In genomic region chr10:129532838-129533237, GRCh38 we compare ENCODE assay signal across 1 cellular context.
TF ChIP-seq lines count a peak whose summit lies in the region.

No MANE protein-coding gene starts in this region.

TF ChIP-seq in IMR-90, 13 proteins besides CTCF, POLR2A, EP300 and RAD21 (continued from another document):
- TF ChIP-seq FOS (IDR thresholded peaks at IDR 0.05; ENCODE audit: low read depth, low read length), result no peak
- TF ChIP-seq MAFK (IDR thresholded peaks at IDR 0.05; ENCODE audit: low read depth, low read length), result no peak
